In genomic region chrX:21708116-21708515, GRCh38 we compare ENCODE assay signal across 15 cellular contexts. TPM values are rescaled to one million over a fixed set of nuclear protein-coding genes. Genes with fewer than 3 reads are reported as not detected.
A peak's percentile ranks its signal among the peaks of the same experiment; 100 is the strongest.
DNase-seq lines count a peak whose midpoint lies in the region; ATAC-seq and TF ChIP-seq lines count a peak whose summit lies in the region.
"Had no signal": no experiment of that assay in that cellular context is flagged by ENCODE, and none has a peak within 500 bp of the region (broad histone marks: within the 10 kb centered on the region; RNA-seq: fewer than 3 reads in every experiment).

No MANE protein-coding gene starts in this region.

- no peaks in the 10 kb centered on the region for H3K4me1 ChIP-seq in upper lobe of right lung
- no peaks in the 10 kb centered on the region for H3K4me1 ChIP-seq in right cardiac atrium (ENCODE audit: control insufficient read depth, insufficient read depth, low read length)

- DNase-seq in NCI-H524 (lab: John Stamatoyannopoulos, UW): peak; percentile 1 to 13
- no peak for DNase-seq in NCI-H524 treated with DMSO at 0.1 percent for 48 hours (lab: John Stamatoyannopoulos, UW)
- DNase-seq in NB4 (ENCODE audit: low read depth): peak; percentile 4
- DNase-seq in choroid plexus epithelial cell (ENCODE audit: low read depth): peak; percentile 29
- no peak for DNase-seq in retinal pigment epithelial cell (ENCODE audit: low read depth)
- DNase-seq in T-helper 2 cell: no peak
- DNase-seq in upper lobe of right lung: no peak
- DNase-seq in right cardiac atrium: no peak
- DNase-seq: NCI-H1694; NK-92 treated with Interleukin-12 subunit alpha and Interleukin-12 subunit beta, amount 100 ng/mL, for 24 hours; ovary; T-cell had no signal

- no peaks in the 10 kb centered on the region for H3K36me3 ChIP-seq in upper lobe of right lung
- H3K36me3 ChIP-seq: ovary had no signal

- H3K27ac ChIP-seq in upper lobe of right lung (no peak overlapping the region), right cardiac atrium (ENCODE audit: low read length) (no peak overlapping the region)
- H3K27ac ChIP-seq: ovary had no signal

- ATAC-seq in upper lobe of right lung (no peak), right cardiac atrium (no peak)
- ATAC-seq: T-cell had no signal

- H3K4me3 ChIP-seq in NB4 (ENCODE audit: low read depth, low read length) (no peak overlapping the region), choroid plexus epithelial cell (ENCODE audit: low read depth, low read length) (no peak overlapping the region), retinal pigment epithelial cell (ENCODE audit: low read length) (no peak overlapping the region), upper lobe of right lung (no peak overlapping the region), right cardiac atrium (ENCODE audit: low read length) (no peak overlapping the region)
- H3K4me3 ChIP-seq: ovary had no signal

- no peak for TF ChIP-seq CTCF in NB4 (IDR thresholded peaks at IDR 0.05; ENCODE audit: low read depth, low read length)
- peak; percentile 50 for TF ChIP-seq CTCF in choroid plexus epithelial cell (conservative IDR thresholded peaks at IDR 0.05; ENCODE audit: low read depth, low read length)
- TF ChIP-seq CTCF in retinal pigment epithelial cell (conservative IDR thresholded peaks at IDR 0.05; ENCODE audit: low read depth, low read length): peak; percentile 13
- no peak for TF ChIP-seq CTCF in upper lobe of right lung (IDR thresholded peaks at IDR 0.05)

- H3K27me3 ChIP-seq in upper lobe of right lung: no peaks in the 10 kb centered on the region
- H3K27me3 ChIP-seq in right cardiac atrium (ENCODE audit: control insufficient read depth, insufficient read depth): no peaks in the 10 kb centered on the region
- H3K27me3 ChIP-seq: ovary had no signal

- intact Hi-C loops in upper lobe of right lung (cut with DNase I): no loop called here
- intact Hi-C loops in right cardiac atrium (cut with DNase I): no loop called here

- H3K9me3 ChIP-seq in upper lobe of right lung (no peaks in the 10 kb centered on the region), right cardiac atrium (ENCODE audit: control insufficient read depth, low read length) (no peaks in the 10 kb centered on the region)
- H3K9me3 ChIP-seq: ovary had no signal

- TF ChIP-seq POLR2A in NB4 (IDR thresholded peaks at IDR 0.05; ENCODE audit: extremely low read depth, insufficient read length): no peak

RNA-seq across cellular contexts. Expression of gene SMPX, which starts 49.8 kb away (rescaled TPM):
- total RNA-seq in upper lobe of right lung (not detected), right cardiac atrium (100 to 1,000 TPM; 422 to 570 (median 436) TPM)
- 714 TPM for polyA plus RNA-seq in right cardiac atrium
- total RNA-seq: mesenteric fat pad, T-cell had no signal
- polyA plus RNA-seq: IgD-negative memory B cell had no signal

RNA-seq across cellular contexts. Expression of gene KLHL34, which starts 50.0 kb away (rescaled TPM):
- total RNA-seq in upper lobe of right lung (not detected), right cardiac atrium (1 to 10 TPM; 1.3 to 3.2 (median 2.5) TPM)
- 1.5 TPM for polyA plus RNA-seq in right cardiac atrium
- total RNA-seq: ovary, urinary bladder had no signal

Comparison
In these comparisons a context has a peak if more than half of its experiments do, and no peak if none do; other contexts are left out.
1. DNase-seq: peak in NCI-H524 (2 of 2), NB4 (single experiment) and choroid plexus epithelial cell (single experiment); none in NCI-H524 treated with DMSO at 0.1 percent for 48 hours (single experiment), retinal pigment epithelial cell (single experiment), T-helper 2 cell (0 of 5), upper lobe of right lung (single experiment) and right cardiac atrium (0 of 3).
2. CTCF ChIP-seq: peak in choroid plexus epithelial cell (single experiment) and retinal pigment epithelial cell (single experiment); none in NB4 (single experiment) and upper lobe of right lung (single experiment).
3. RNA of gene SMPX, which starts 49.8 kb away (total RNA-seq): 422 to 570 TPM in right cardiac atrium; not detected in upper lobe of right lung (single experiment); every median in the first group is over 100 times any median in the second.